Comparison of ENCODE assay signal across 24 cellular contexts in genomic region chr6:154899825-154900468, GRCh38.
"Had no signal": no experiment of that assay in that cellular context is flagged by ENCODE, and none has a peak within 500 bp of the region (broad histone marks: within the 10 kb centered on the region; RNA-seq: fewer than 3 reads in every experiment).

No MANE protein-coding gene starts in this region.

- H3K9me3 ChIP-seq: SJSA1 had no signal

- H3K4me3 Mint-ChIP-seq: activated naive CD4-positive, alpha-beta T cell treated with anti-CD3 and anti-CD28 coated beads for 36 hours; activated naive CD8-positive, alpha-beta T cell; activated T-helper 17 cell treated with anti-CD3 and anti-CD28 coated beads, Interleukin-2, amount 50 U/mL, for 72 hours; T-helper 2 cell treated with Interferon-gamma antibody and Interleukin-4, amounts not matched to agents 5 μg/mL and 100 μg/mL, for 36 hours had no signal

- H3K27ac Mint-ChIP-seq: activated naive CD4-positive, alpha-beta T cell treated with anti-CD3 and anti-CD28 coated beads for 36 hours; activated naive CD8-positive, alpha-beta T cell; activated T-helper 17 cell treated with anti-CD3 and anti-CD28 coated beads, Interleukin-2, amount 50 U/mL, for 72 hours; T-helper 2 cell treated with Interferon-gamma antibody and Interleukin-4, amounts not matched to agents 5 μg/mL and 100 μg/mL, for 36 hours had no signal

- ATAC-seq: activated T-helper 17 cell treated with anti-CD3 and anti-CD28 coated beads, Interleukin-2, amount 50 U/mL, for 72 hours; PC-3; SK-N-SH treated with all-trans-retinoic acid at 6 μM for 48 hours had no signal

- H3K9ac ChIP-seq: KMS-11 had no signal

- H3K27ac ChIP-seq: brain microvascular endothelial cell, cardiac muscle cell, KMS-11, SJSA1 had no signal

- H3K9me3 Mint-ChIP-seq: activated naive CD4-positive, alpha-beta T cell treated with anti-CD3 and anti-CD28 coated beads for 36 hours; activated T-helper 17 cell treated with anti-CD3 and anti-CD28 coated beads, Interleukin-2, amount 50 U/mL, for 72 hours; T-helper 2 cell treated with Interferon-gamma antibody and Interleukin-4, amounts not matched to agents 5 μg/mL and 100 μg/mL, for 36 hours had no signal

- H3K36me3 ChIP-seq: brain microvascular endothelial cell, cardiac muscle cell had no signal

- H3K4me1 ChIP-seq: SJSA1 had no signal

- DNase-seq: activated CD4-positive, alpha-beta T cell treated with anti-CD3 and anti-CD28 coated beads for 48 hours; activated CD4-positive, alpha-beta T cell treated with anti-CD3 and anti-CD28 coated beads, Interleukin-2, amount 50 U/mL, for 48 hours; activated CD4-positive, CD25-positive, alpha-beta regulatory T cell treated with anti-CD3 and anti-CD28 coated beads, Interleukin-2, amount 50 U/mL, for 72 hours; activated gamma-delta T cell; activated naive CD4-positive, alpha-beta T cell treated with anti-CD3 and anti-CD28 coated beads for 36 hours; activated T-cell treated with anti-CD3 and anti-CD28 coated beads for 4 hours; activated T-cell treated with anti-CD3 and anti-CD28 coated beads, Interleukin-2, amount 50 U/mL, for 48 hours; amygdala; brain microvascular endothelial cell; NCI-H1092; NCI-H1417; NCI-H1930; NCI-H510A treated with DMSO at 0.1 percent for 48 hours; NCI-H69; PC-3; SHP77; SW 1271 had no signal

- H3K4me2 ChIP-seq: KMS-11 had no signal

- H3K27me3 ChIP-seq: brain microvascular endothelial cell, cardiac muscle cell, SJSA1 had no signal

- H3K4me3 ChIP-seq: cardiac muscle cell, SJSA1 had no signal

- H3K27me3 Mint-ChIP-seq: activated naive CD8-positive, alpha-beta T cell; activated T-helper 17 cell treated with anti-CD3 and anti-CD28 coated beads, Interleukin-2, amount 50 U/mL, for 72 hours had no signal
